ENCODE assay signal across 8 cellular contexts in genomic region chr16:48542020-48542473, GRCh38.
DNase-seq lines count a peak whose midpoint lies in the region; ATAC-seq and TF ChIP-seq lines count a peak whose summit lies in the region.

No MANE protein-coding gene starts in this region.

- ATAC-seq in GM19328 (IDR thresholded peaks at IDR 0.05; ENCODE audit: unreplicated experiment) = no peak

- DNase-seq in stimulated activated CD4-positive, alpha-beta T cell treated with anti-CD3 and anti-CD28 coated beads, Interleukin-15, amount 100 ng/mL, for 24 hours = peak; percentile 32
- no peak for DNase-seq in stimulated activated CD4-positive, alpha-beta T cell treated with anti-CD3 and anti-CD28 coated beads, Interleukin-2, amount 100 ng/mL, for 48 hours
- peak; percentile 32 for DNase-seq in NCI-H82 (lab: John Stamatoyannopoulos, UW)
- peak; percentile 69 to 79 for DNase-seq in cardiac fibroblast (ENCODE audit: low read depth in 2 of 2)
- peak; percentile 17 for DNase-seq in kidney tubule cell (ENCODE audit: low spot score)
- peak; percentile 69 to 74 for DNase-seq in thyroid gland
- DNase-seq in DMS79 (lab: John Stamatoyannopoulos, UW) = no peak

- no peaks in the 10 kb centered on the region for H3K27me3 ChIP-seq in thyroid gland

- TF ChIP-seq CTCF in cardiac fibroblast (IDR thresholded peaks at IDR 0.05; ENCODE audit: low read depth, low read length) = peak; percentile 57
- TF ChIP-seq CTCF in thyroid gland (IDR thresholded peaks at IDR 0.05) = peak; percentile 23 to 64 (median 48)

- H3K9me3 ChIP-seq in thyroid gland = no peaks in the 10 kb centered on the region

- H3K27ac ChIP-seq in thyroid gland = no peak overlapping the region

- H3K4me1 ChIP-seq in thyroid gland = peaks cover 24 to 40% of the 10 kb centered on the region in 2 donors

- no peak for TF ChIP-seq POLR2A in thyroid gland (IDR thresholded peaks at IDR 0.05)

- H3K4me3 ChIP-seq in cardiac fibroblast (replicated peaks in 1 of 2; ENCODE audit: low read depth in 2 of 2, low read length in 2 of 2) = no peak overlapping the region
- H3K4me3 ChIP-seq in thyroid gland (replicated peaks in 1 of 3) = no peak overlapping the region

- peaks cover 12 to 18% of the 10 kb centered on the region in 2 donors for H3K36me3 ChIP-seq in thyroid gland

- WGBS in thyroid gland, 2 donors = 44 to 45% methylated on average over 9 to 12 of the region's 15 CpGs

- intact Hi-C loops in thyroid gland (cut with DNase I) = loop anchor here (5.0 kb wide), 1 partner anchor 80 kb away; no protein-coding TSS in a partner anchor

Comparison
In these comparisons a context has a peak if more than half of its experiments do, and no peak if none do; other contexts are left out.
1. DNase-seq: peak in stimulated activated CD4-positive, alpha-beta T cell treated with anti-CD3 and anti-CD28 coated beads, Interleukin-15, amount 100 ng/mL, for 24 hours (single experiment), NCI-H82 (single experiment), cardiac fibroblast (2 of 2), kidney tubule cell (single experiment) and thyroid gland (2 of 2); none in stimulated activated CD4-positive, alpha-beta T cell treated with anti-CD3 and anti-CD28 coated beads, Interleukin-2, amount 100 ng/mL, for 48 hours (0 of 2) and DMS79 (single experiment).